10 cellular contexts compared by ENCODE assay signal in the genomic region with DNA sequence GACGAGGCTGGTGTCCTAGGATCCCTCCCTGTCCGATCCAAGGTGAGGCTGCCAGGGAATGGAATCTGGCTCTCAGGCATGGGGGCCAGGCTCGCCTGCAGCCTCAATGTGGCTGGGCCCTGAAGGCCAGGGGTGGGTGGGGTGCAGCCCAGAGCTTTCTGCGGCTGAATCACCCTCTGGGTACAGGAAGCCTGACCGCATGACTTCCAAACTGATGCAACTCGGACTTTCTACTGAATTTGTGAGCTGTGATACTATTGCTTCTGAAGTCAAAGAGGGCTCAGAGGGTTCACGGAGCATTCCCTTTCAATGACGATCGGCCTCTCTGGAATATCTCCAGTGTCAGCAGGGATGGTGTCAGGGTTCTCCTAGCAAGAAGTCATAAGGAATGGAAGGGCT.
DNase-seq lines count a peak whose midpoint lies in the region; ATAC-seq and TF ChIP-seq lines count a peak whose summit lies in the region.
"Had no signal": no experiment of that assay in that cellular context is flagged by ENCODE, and none has a peak within 500 bp of the region (broad histone marks: within the 10 kb centered on the region; RNA-seq: fewer than 3 reads in every experiment).

No MANE protein-coding gene starts in this region.

- CTCF ChIA-PET in activated CD4-positive, alpha-beta memory T cell treated with anti-CD3 and anti-CD28 coated beads for 36 hours (lab: Charles Lee), result interaction anchor here (1.5 kb wide), 1 partner anchor 119 kb away, joined by 5 read pairs; no protein-coding TSS in a partner anchor
- CTCF ChIA-PET in GM10248 (lab: Yijun Ruan, JAX), result interaction anchor here (0.9 to 3.0 kb wide), 4 partner anchors 36 to 428 kb away, joined by 3 to 19 read pairs (median 3); no protein-coding TSS in a partner anchor

- H3K9me3 ChIP-seq in heart right ventricle, result no peaks in the 10 kb centered on the region

- TF ChIP-seq CTCF in heart right ventricle (IDR thresholded peaks at IDR 0.05) (no peak), GM10248 (IDR thresholded peaks at IDR 0.05; ENCODE audit: control extremely low read depth, extremely low read depth, low read depth, missing control alignments) (no peak)

- H3K36me3 ChIP-seq in heart right ventricle, result no peaks in the 10 kb centered on the region

- intact Hi-C loops in activated CD4-positive, alpha-beta memory T cell treated with anti-CD3 and anti-CD28 coated beads for 36 hours (cut with micrococcal nuclease), result no loop called here
- intact Hi-C loops in heart right ventricle (cut with DNase I), result no loop called here

- no peaks in the 10 kb centered on the region for H3K9me3 Mint-ChIP-seq in activated CD4-positive, alpha-beta memory T cell treated with anti-CD3 and anti-CD28 coated beads for 36 hours

- no peaks in the 10 kb centered on the region for H3K36me3 Mint-ChIP-seq in activated CD4-positive, alpha-beta memory T cell treated with anti-CD3 and anti-CD28 coated beads for 36 hours

- 63 to 75% methylated on average over 9 of the region's 9 CpGs for WGBS in heart right ventricle, 2 donors

- H3K4me3 Mint-ChIP-seq in activated CD4-positive, alpha-beta memory T cell treated with anti-CD3 and anti-CD28 coated beads for 36 hours, result no peak overlapping the region

- H3K4me1 ChIP-seq in heart right ventricle, result peaks cover 19 to 64% (median 39%) of the 10 kb centered on the region in 9 donors

- no peaks in the 10 kb centered on the region for H3K27me3 Mint-ChIP-seq in activated CD4-positive, alpha-beta memory T cell treated with anti-CD3 and anti-CD28 coated beads for 36 hours

- POLR2A ChIA-PET in activated CD4-positive, alpha-beta memory T cell treated with anti-CD3 and anti-CD28 coated beads for 36 hours (lab: Charles Lee), result no interaction called here
- POLR2A ChIA-PET in GM10248 (lab: Yijun Ruan, JAX), result no interaction called here

- H3K4me3 ChIP-seq in heart right ventricle (peak overlapping the region in 1 of 10 donors; percentile 12), skeletal muscle cell (ENCODE audit: low read depth, low read length) (no peak overlapping the region)

- no peaks in the 10 kb centered on the region for H3K27me3 ChIP-seq in heart right ventricle

- H3K27ac Mint-ChIP-seq in activated CD4-positive, alpha-beta memory T cell treated with anti-CD3 and anti-CD28 coated beads for 36 hours, result no peak overlapping the region

- peak overlapping the region in 7 of 10 donors; percentile 24 to 98 (median 65) for H3K27ac ChIP-seq in heart right ventricle

- H3K4me1 Mint-ChIP-seq in activated CD4-positive, alpha-beta memory T cell treated with anti-CD3 and anti-CD28 coated beads for 36 hours (ENCODE audit: low read depth), result peaks cover 37% of the 10 kb centered on the region

- DNase-seq in GOT3 (lab: John Stamatoyannopoulos, UW) (peak; percentile 38), heart right ventricle (peak in 1 of 2 donors; percentile 50), skeletal muscle cell (ENCODE audit: low read depth) (peak; percentile 87), DMS53 (lab: John Stamatoyannopoulos, UW) (no peak), GM10248 (ENCODE audit: extremely low spot score) (no peak)
- peak; percentile 21 for DNase-seq in activated CD4-positive, alpha-beta memory T cell treated with anti-CD3 and anti-CD28 coated beads for 36 hours
- DNase-seq in stimulated activated CD4-positive, alpha-beta T cell treated with anti-CD3 and anti-CD28 coated beads, Interleukin-4, amount 100 ng/mL, for 1 hour, result no peak
- DNase-seq: central memory CD4-positive, alpha-beta T cell; NCI-H69 had no signal

- ATAC-seq in heart right ventricle (peak; percentile 30 to 68 (median 52)), GM21737 (IDR thresholded peaks at IDR 0.05; ENCODE audit: unreplicated experiment) (no peak)

Comparison
In these comparisons a context has a peak if more than half of its experiments do, and no peak if none do; other contexts are left out.
1. DNase-seq: peak in GOT3 (single experiment), activated CD4-positive, alpha-beta memory T cell treated with anti-CD3 and anti-CD28 coated beads for 36 hours (single experiment) and skeletal muscle cell (single experiment); none in DMS53 (single experiment), GM10248 (single experiment) and stimulated activated CD4-positive, alpha-beta T cell treated with anti-CD3 and anti-CD28 coated beads, Interleukin-4, amount 100 ng/mL, for 1 hour (single experiment).